In genomic region chr16:30658731-30659506, GRCh38 we compare ENCODE assay signal across 8 cellular contexts. TPM values are rescaled to one million over a fixed set of nuclear protein-coding genes. Genes with fewer than 3 reads are reported as not detected.
DNase-seq lines count a peak whose midpoint lies in the region; ATAC-seq and TF ChIP-seq lines count a peak whose summit lies in the region.

No MANE protein-coding gene starts in this region.

- peak overlapping the region; percentile 98 for H3K4me3 ChIP-seq in parathyroid adenoma (ENCODE audit: low read depth, low read length)

- H3K9me3 ChIP-seq in parathyroid adenoma (ENCODE audit: control insufficient read depth, low read length): no peaks in the 10 kb centered on the region

- peaks cover 36% of the 10 kb centered on the region for H3K79me2 ChIP-seq in parathyroid adenoma

- ATAC-seq in GM21367 (IDR thresholded peaks at IDR 0.05; ENCODE audit: unreplicated experiment) (peak; percentile 16), left cardiac atrium (peak; percentile 21 to 31)

- no peaks in the 10 kb centered on the region for H3K27me3 ChIP-seq in parathyroid adenoma (ENCODE audit: control insufficient read depth, insufficient read depth, low read length)

- H3K36me3 ChIP-seq in parathyroid adenoma (ENCODE audit: control insufficient read depth, insufficient read depth, low read length): no peaks in the 10 kb centered on the region

- H3K27ac ChIP-seq in parathyroid adenoma: peak overlapping the region; percentile 98

- TF ChIP-seq CTCF in parathyroid adenoma (IDR thresholded peaks at IDR 0.05): no peak

- H3K4me1 ChIP-seq in parathyroid adenoma: peaks cover 19% of the 10 kb centered on the region

- in situ Hi-C loops in G401 (cut with HindIII; ENCODE audit: low sequenced_read_pairs): no loop called here

- peak overlapping the region; percentile 78 for H2AFZ ChIP-seq in parathyroid adenoma

- peak; percentile 98 for DNase-seq in G401 (ENCODE audit: low spot score)
- DNase-seq in HS-27A (ENCODE audit: low read depth): peak; percentile 90
- peak; percentile 99 for DNase-seq in NOMO-1 treated with dmso at 0.1 percent for 144 hours (lab: John Stamatoyannopoulos, UW; ENCODE audit: unreplicated experiment)
- peak in 52 of 56 donors; percentile 61 to 98 (median 94) for DNase-seq in amygdala (lab: John Stamatoyannopoulos, UW)
- peak; percentile 86 for DNase-seq in left cardiac atrium
- DNase-seq in activated effector memory CD4-positive, alpha-beta T cell treated with Interleukin-2 at 50 U/mL for 16 hours: no peak

- H3K4me2 ChIP-seq in parathyroid adenoma (ENCODE audit: low read length): peak overlapping the region; percentile 71

- intact Hi-C loops in left cardiac atrium (cut with DNase I): loop anchor here in 1 of 2 donors (10.0 kb wide), 1 partner anchor 564 kb away; the partner anchor contains the start of genes TBX6 and YPEL3

- H3K9ac ChIP-seq in parathyroid adenoma: peak overlapping the region; percentile 72

RNA-seq across cellular contexts. Expression of gene FBRS, which starts 0.7 kb away (rescaled TPM):
- 20.3 and 24.1 TPM in 2 replicates for total RNA-seq in G401 (2014; rRNA removed; shearing (Covaris generic))
- 10 to 100 TPM; 29.5 to 37.2 TPM for total RNA-seq in left cardiac atrium

RNA-seq across cellular contexts. Expression of gene PRR14, which starts 8.2 kb away (rescaled TPM):
- 2.4 and 5.4 TPM in 2 replicates for total RNA-seq in G401 (2014; rRNA removed; shearing (Covaris generic))
- 10 to 100 TPM; 23.7 to 24.0 TPM for total RNA-seq in left cardiac atrium

RNA-seq across cellular contexts. Expression of gene SRCAP, which starts 40.1 kb away (rescaled TPM):
- 3.6 and 4.1 TPM in 2 replicates for total RNA-seq in G401 (2014; rRNA removed; shearing (Covaris generic))
- total RNA-seq in left cardiac atrium: 10 to 100 TPM; 42.3 to 45.9 TPM

RNA-seq across cellular contexts. Expression of gene ZNF689, which starts 48.7 kb away (rescaled TPM):
- total RNA-seq in G401 (2014; rRNA removed; shearing (Covaris generic)): 10.8 and 10.9 TPM in 2 replicates
- total RNA-seq in left cardiac atrium: 1 to 10 TPM; 5.2 to 6.6 TPM
